Comparison of ENCODE assay signal across 21 cellular contexts in genomic region chr11:133942594-133942993, GRCh38. TPM values are rescaled to one million over a fixed set of nuclear protein-coding genes. Genes with fewer than 3 reads are reported as not detected.
DNase-seq lines count a peak whose midpoint lies in the region; ATAC-seq and FAIRE-seq lines count a peak whose summit lies in the region.
"Had no signal": no experiment of that assay in that cellular context is flagged by ENCODE, and none has a peak within 500 bp of the region (broad histone marks: within the 10 kb centered on the region; RNA-seq: fewer than 3 reads in every experiment).

No MANE protein-coding gene starts in this region.

- DNase-seq in T-helper 1 cell, result no peak
- no peak for DNase-seq in CD4-positive, alpha-beta memory T cell
- DNase-seq in NCI-H82 treated with DMSO at 0.1 percent for 48 hours (lab: John Stamatoyannopoulos, UW; ENCODE audit: unreplicated experiment), result peak; percentile 85
- no peak for DNase-seq in central memory CD8-positive, alpha-beta T cell (ENCODE audit: low spot score in 2 of 2)
- DNase-seq in activated T-cell treated with anti-CD3 and anti-CD28 coated beads, Interleukin-2, amount 50 U/mL, for 4 hours, result no peak
- DNase-seq in GM19239 (ENCODE audit: insufficient read length, low spot score), result no peak
- no peak for DNase-seq in NCI-H2107 (lab: John Stamatoyannopoulos, UW)
- DNase-seq: 8988T; BE2C; CD8-positive, alpha-beta T cell; GDM1; KG1; NCI-H1436; NCI-H2029; NCI-H510A; SHP77 treated with DMSO at 0.1 percent for 48 hours had no signal

- H3K27ac Mint-ChIP-seq in T-helper 1 cell treated with Interleukin-12 subunit alpha and Interleukin-12 subunit beta and Interleukin-4 antibody, amounts not matched to agents 30 μg/mL and 1 μg/mL, for 36 hours, result peak overlapping the region; percentile 58
- H3K27ac Mint-ChIP-seq in CD4-positive, alpha-beta memory T cell, result peak overlapping the region in 5 of 7 donors; percentile 42 to 82 (median 69)
- H3K27ac Mint-ChIP-seq in central memory CD8-positive, alpha-beta T cell (ENCODE audit: low read depth), result peak overlapping the region; percentile 2
- H3K27ac Mint-ChIP-seq: CD8-positive, alpha-beta T cell; GM23338 had no signal

- no peaks in the 10 kb centered on the region for H3K27me3 Mint-ChIP-seq in T-helper 1 cell treated with Interleukin-12 subunit alpha and Interleukin-12 subunit beta and Interleukin-4 antibody, amounts not matched to agents 30 μg/mL and 1 μg/mL, for 36 hours (ENCODE audit: low read depth)
- peaks cover 0 to 7% of the 10 kb centered on the region in 2 donors for H3K27me3 Mint-ChIP-seq in CD4-positive, alpha-beta memory T cell
- no peaks in the 10 kb centered on the region for H3K27me3 Mint-ChIP-seq in central memory CD8-positive, alpha-beta T cell
- no peaks in the 10 kb centered on the region for H3K27me3 Mint-ChIP-seq in activated T-cell treated with anti-CD3 and anti-CD28 coated beads, Interleukin-2, amount 50 U/mL, for 4 hours (ENCODE audit: low read depth)

- H3K9me3 Mint-ChIP-seq in T-helper 1 cell treated with Interleukin-12 subunit alpha and Interleukin-12 subunit beta and Interleukin-4 antibody, amounts not matched to agents 30 μg/mL and 1 μg/mL, for 36 hours, result no peaks in the 10 kb centered on the region
- no peaks in the 10 kb centered on the region for H3K9me3 Mint-ChIP-seq in CD4-positive, alpha-beta memory T cell
- no peaks in the 10 kb centered on the region for H3K9me3 Mint-ChIP-seq in central memory CD8-positive, alpha-beta T cell
- no peaks in the 10 kb centered on the region for H3K9me3 Mint-ChIP-seq in activated T-cell treated with anti-CD3 and anti-CD28 coated beads, Interleukin-2, amount 50 U/mL, for 4 hours
- H3K9me3 Mint-ChIP-seq: CD8-positive, alpha-beta T cell; GM23338 had no signal

- no peaks in the 10 kb centered on the region for H3K9me3 ChIP-seq in CD4-positive, alpha-beta memory T cell (ENCODE audit: control insufficient read depth in 1 of 2, low read length in 2 of 2)
- H3K9me3 ChIP-seq: BE2C had no signal

- no peak overlapping the region for H3K27ac ChIP-seq in CD4-positive, alpha-beta memory T cell (ENCODE audit: low read depth, low read length)

- H3K4me1 Mint-ChIP-seq in T-helper 1 cell treated with Interleukin-12 subunit alpha and Interleukin-12 subunit beta and Interleukin-4 antibody, amounts not matched to agents 30 μg/mL and 1 μg/mL, for 36 hours (ENCODE audit: low read depth), result peaks cover 59% of the 10 kb centered on the region
- H3K4me1 Mint-ChIP-seq in CD4-positive, alpha-beta memory T cell, result peaks cover 30 to 70% (median 46%) of the 10 kb centered on the region in 4 donors
- H3K4me1 Mint-ChIP-seq in central memory CD8-positive, alpha-beta T cell, result peaks cover 27% of the 10 kb centered on the region
- H3K4me1 Mint-ChIP-seq in activated T-cell treated with anti-CD3 and anti-CD28 coated beads, Interleukin-2, amount 50 U/mL, for 4 hours (ENCODE audit: low read depth), result peaks cover 48% of the 10 kb centered on the region

- POLR2A ChIA-PET in CD4-positive, alpha-beta memory T cell (lab: Charles Lee; ENCODE audit: partially characterized antibody), result interaction anchor here (6.4 to 6.8 kb wide), 2 partner anchors 15 kb away, joined by 59 to 100 read pairs; partner anchors contain the start of gene IGSF9B

- CTCF ChIA-PET in CD4-positive, alpha-beta memory T cell (lab: Charles Lee; ENCODE audit: partially characterized antibody), result interaction anchor here (3.2 kb wide), 1 partner anchor 15 kb away, joined by 36 read pairs; no protein-coding TSS in a partner anchor

- H3K4me1 ChIP-seq in CD4-positive, alpha-beta memory T cell (ENCODE audit: insufficient read depth, low read length), result peaks cover 50% of the 10 kb centered on the region

- no peak overlapping the region for H3K4me3 ChIP-seq in CD4-positive, alpha-beta memory T cell (ENCODE audit: low read length in 2 of 2)
- H3K4me3 ChIP-seq: GM23338 had no signal

- H3K36me3 Mint-ChIP-seq in T-helper 1 cell treated with Interleukin-12 subunit alpha and Interleukin-12 subunit beta and Interleukin-4 antibody, amounts not matched to agents 30 μg/mL and 1 μg/mL, for 36 hours (ENCODE audit: low read depth), result peaks cover 57% of the 10 kb centered on the region
- peaks cover 33% of the 10 kb centered on the region in 2 donors for H3K36me3 Mint-ChIP-seq in CD4-positive, alpha-beta memory T cell
- H3K36me3 Mint-ChIP-seq in central memory CD8-positive, alpha-beta T cell (ENCODE audit: insufficient read depth), result peaks cover 15% of the 10 kb centered on the region
- peaks cover 10% of the 10 kb centered on the region for H3K36me3 Mint-ChIP-seq in activated T-cell treated with anti-CD3 and anti-CD28 coated beads, Interleukin-2, amount 50 U/mL, for 4 hours (ENCODE audit: insufficient read depth)

- no peaks in the 10 kb centered on the region for H3K27me3 ChIP-seq in CD4-positive, alpha-beta memory T cell (ENCODE audit: insufficient read depth, low read length)
- H3K27me3 ChIP-seq: BE2C had no signal

- intact Hi-C loops in CD4-positive, alpha-beta memory T cell (cut with micrococcal nuclease), result no loop called here

- peak overlapping the region; percentile 40 for H3K4me3 Mint-ChIP-seq in T-helper 1 cell treated with Interleukin-12 subunit alpha and Interleukin-12 subunit beta and Interleukin-4 antibody, amounts not matched to agents 30 μg/mL and 1 μg/mL, for 36 hours
- no peak overlapping the region for H3K4me3 Mint-ChIP-seq in CD4-positive, alpha-beta memory T cell
- no peak overlapping the region for H3K4me3 Mint-ChIP-seq in central memory CD8-positive, alpha-beta T cell
- no peak overlapping the region for H3K4me3 Mint-ChIP-seq in activated T-cell treated with anti-CD3 and anti-CD28 coated beads, Interleukin-2, amount 50 U/mL, for 4 hours
- H3K4me3 Mint-ChIP-seq: CD8-positive, alpha-beta T cell; GM23338 had no signal

- H3K36me3 ChIP-seq in CD4-positive, alpha-beta memory T cell (ENCODE audit: insufficient read depth, low read length), result no peaks in the 10 kb centered on the region

- FAIRE-seq in GM19239 (lab: Jason Lieb, UNC), result no peak
- FAIRE-seq: GM12891, GM18507, HepG2 had no signal

- ATAC-seq in central memory CD8-positive, alpha-beta T cell (replicated peaks; ENCODE audit: extremely low read depth, poor library complexity, severe bottlenecking), result no peak
- no peak for ATAC-seq in activated T-cell treated with anti-CD3 and anti-CD28 coated beads, Interleukin-2, amount 50 U/mL, for 4 hours
- ATAC-seq: CD8-positive, alpha-beta T cell; GM23338; HepG2 had no signal

RNA-seq across cellular contexts. Expression of gene IGSF9B, which starts 14.2 kb away (rescaled TPM):
- total RNA-seq in CD4-positive, alpha-beta memory T cell, result 10 to 100 TPM; 36.0 to 38.6 TPM
- polyA plus RNA-seq in CD4-positive, alpha-beta memory T cell, result 1 to 10 TPM in 1 of 2 donors, under 1 TPM in 1; 0.59 to 2.5 TPM
- total RNA-seq in activated T-cell treated with anti-CD3 and anti-CD28 coated beads, Interleukin-2, amount 50 U/mL, for 4 hours, result 10 to 100 TPM; 18.7 to 22.3 (median 22.1) TPM
- total RNA-seq: HepG2 had no signal
- polyA plus RNA-seq: HepG2 had no signal

Comparison
In these comparisons a context has a peak if more than half of its experiments do, and no peak if none do; other contexts are left out.
1. H3K27ac Mint-ChIP-seq: peak in every context shown above with its lines; median percentile 69 in CD4-positive, alpha-beta memory T cell; 58 in T-helper 1 cell treated with Interleukin-12 subunit alpha and Interleukin-12 subunit beta and Interleukin-4 antibody, amounts not matched to agents 30 μg/mL and 1 μg/mL, for 36 hours; 2 in central memory CD8-positive, alpha-beta T cell.